13 cellular contexts compared by ENCODE assay signal in the genomic region with DNA sequence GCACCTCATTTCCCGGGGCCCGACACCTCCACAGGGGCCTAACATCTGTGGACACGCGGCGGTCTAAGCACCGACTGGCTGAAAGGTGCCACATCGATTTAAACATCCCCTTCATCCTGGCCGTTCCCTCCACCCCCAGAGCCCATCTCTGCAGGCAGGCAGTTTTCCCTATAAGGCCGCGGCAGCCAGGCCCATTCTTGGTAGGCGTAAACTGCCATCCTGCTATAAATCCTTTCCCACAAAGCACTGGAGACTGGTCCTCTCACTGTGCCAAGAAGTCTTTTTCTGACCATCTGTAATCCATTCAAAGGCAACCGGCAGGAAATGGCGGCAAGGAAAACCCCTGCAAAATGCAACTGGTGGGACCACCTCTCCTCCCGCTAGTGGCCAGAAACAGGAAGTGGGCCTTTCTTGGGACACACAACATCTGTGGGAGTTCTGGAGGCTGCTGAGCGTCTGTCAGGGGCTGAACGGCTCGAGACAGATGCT. TPM values are rescaled to one million over a fixed set of nuclear protein-coding genes. Genes with fewer than 3 reads are reported as not detected.
DNase-seq lines count a peak whose midpoint lies in the region; ATAC-seq and TF ChIP-seq lines count a peak whose summit lies in the region.
"Had no signal": no experiment of that assay in that cellular context is flagged by ENCODE, and none has a peak within 500 bp of the region (broad histone marks: within the 10 kb centered on the region; RNA-seq: fewer than 3 reads in every experiment).

No MANE protein-coding gene starts in this region.

- POLR2A ChIA-PET in T-cell (lab: Charles Lee): interaction anchor here in 1 of 2 donors (0.6 kb wide), 4 partner anchors 27 to 197 kb away, joined by 3 to 5 read pairs (median 4); no protein-coding TSS in a partner anchor

- no peaks in the 10 kb centered on the region for H3K27me3 ChIP-seq in heart left ventricle
- no peaks in the 10 kb centered on the region for H3K27me3 ChIP-seq in BE2C
- H3K27me3 ChIP-seq: BLaER1 treated with 17β-estradiol and CSF1 and Interleukin-3, amounts not matched to agents 10 nM and 100 nM; right lobe of liver had no signal

- peak overlapping the region in 3 of 12 donors; percentile 20 to 73 (median 33) for H3K27ac ChIP-seq in heart left ventricle
- H3K27ac ChIP-seq: BLaER1 treated with 17β-estradiol and CSF1 and Interleukin-3, amounts not matched to agents 10 nM and 100 nM; right lobe of liver had no signal

- CTCF ChIA-PET in T-cell (lab: Charles Lee): interaction anchor here (0.6 to 1.7 kb wide), 7 partner anchors 11 to 594 kb away, joined by 3 to 4 read pairs (median 3); no protein-coding TSS in a partner anchor

- no peaks in the 10 kb centered on the region for H3K27me3 Mint-ChIP-seq in T-cell
- H3K27me3 Mint-ChIP-seq: central memory CD8-positive, alpha-beta T cell had no signal

- no peak overlapping the region for H3K27ac Mint-ChIP-seq in T-cell

- in situ Hi-C loops in astrocyte of the cerebellum (cut with HindIII; ENCODE audit: low sequenced_read_pairs): no loop called here

- no peaks in the 10 kb centered on the region for H3K9me3 Mint-ChIP-seq in T-cell
- H3K9me3 Mint-ChIP-seq: central memory CD8-positive, alpha-beta T cell had no signal

- TF ChIP-seq CTCF in heart left ventricle (IDR thresholded peaks at IDR 0.05): peak in 1 of 12 donors; percentile 13
- peak; percentile 30 for TF ChIP-seq CTCF in astrocyte of the cerebellum (IDR thresholded peaks at IDR 0.05; ENCODE audit: low read depth, low read length, missing control alignments)
- TF ChIP-seq CTCF in BE2C (IDR thresholded peaks at IDR 0.05; ENCODE audit: low read depth, low read length): no peak

- H3K36me3 Mint-ChIP-seq in T-cell: peaks cover 3% of the 10 kb centered on the region

- H3K9me3 ChIP-seq in heart left ventricle (no peaks in the 10 kb centered on the region), BE2C (no peaks in the 10 kb centered on the region)
- H3K9me3 ChIP-seq: BLaER1 treated with 17β-estradiol and CSF1 and Interleukin-3, amounts not matched to agents 10 nM and 100 nM; right lobe of liver had no signal

- H3K4me1 ChIP-seq in heart left ventricle: peaks cover 0 to 27% (median 7%) of the 10 kb centered on the region in 12 donors
- no peaks in the 10 kb centered on the region for H3K4me1 ChIP-seq in BE2C
- H3K4me1 ChIP-seq: right lobe of liver had no signal

- no peaks in the 10 kb centered on the region for H3K36me3 ChIP-seq in heart left ventricle
- H3K36me3 ChIP-seq in BE2C: no peaks in the 10 kb centered on the region
- H3K36me3 ChIP-seq: BLaER1 treated with 17β-estradiol and CSF1 and Interleukin-3, amounts not matched to agents 10 nM and 100 nM; right lobe of liver had no signal

- TF ChIP-seq POLR2A in heart left ventricle (IDR thresholded peaks at IDR 0.05): no peak

- H3K4me3 ChIP-seq in heart left ventricle (peak overlapping the region in 2 of 12 donors; percentile 9 to 18), astrocyte of the cerebellum (ENCODE audit: low read depth, low read length) (no peak overlapping the region), BE2C (ENCODE audit: low read depth, low read length) (no peak overlapping the region)
- H3K4me3 ChIP-seq: BLaER1 treated with 17β-estradiol and CSF1 and Interleukin-3, amounts not matched to agents 10 nM and 100 nM; right lobe of liver had no signal

- H3K4me3 Mint-ChIP-seq in T-cell: no peak overlapping the region
- H3K4me3 Mint-ChIP-seq: central memory CD8-positive, alpha-beta T cell had no signal

- WGBS in heart left ventricle, 4 donors: 54 to 64% (median 58%) methylated on average over 17 of the region's 17 CpGs

- H3K4me1 Mint-ChIP-seq in T-cell: peaks cover 64 to 76% (median 73%) of the 10 kb centered on the region in 3 donors

- intact Hi-C loops in heart left ventricle (cut with DNase I): no loop called here
- intact Hi-C loops in Right ventricle myocardium superior (cut with DNase I): no loop called here

- DNase-seq in heart left ventricle (peak in 1 of 5 donors; percentile 30), Right ventricle myocardium superior (no peak), astrocyte of the cerebellum (ENCODE audit: low read depth) (no peak), left kidney (ENCODE audit: low read depth, low spot score) (peak; percentile 81), T-cell (no peak), BE2C (no peak)
- DNase-seq: mammary epithelial cell, NCI-H1436, right lobe of liver had no signal

- ATAC-seq in heart left ventricle (peak in 3 of 4 donors; percentile 13 to 58 (median 39)), Right ventricle myocardium superior (ENCODE audit: poor library complexity) (no peak), GM21528 (IDR thresholded peaks at IDR 0.05; ENCODE audit: low FRiP score, unreplicated experiment) (no peak), T-cell (replicated peaks in 1 of 4) (no peak), GM19467 (IDR thresholded peaks at IDR 0.05; ENCODE audit: unreplicated experiment) (no peak)
- ATAC-seq: right lobe of liver had no signal

RNA-seq across cellular contexts. Expression of a gene that starts 22.4 kb away (rescaled TPM):
- 10 to 100 TPM in 1 of 9 donors, 1 to 10 TPM in 8; 2.3 to 10.6 (median 5.6) TPM for total RNA-seq in heart left ventricle
- 1 to 10 TPM; 2.0 to 2.6 TPM for polyA plus RNA-seq in heart left ventricle
- total RNA-seq in Right ventricle myocardium superior: 5.3 TPM
- total RNA-seq in T-cell: 10 to 100 TPM; 42.3 to 54.7 (median 47.4) TPM
- 4.0 TPM for polyA plus RNA-seq in BE2C (2012; ENCODE audit: insufficient read depth, insufficient read length, low read depth)

Comparison
In these comparisons a context has a peak if more than half of its experiments do, and no peak if none do; other contexts are left out.
1. ATAC-seq: peak in heart left ventricle (3 of 4); none in Right ventricle myocardium superior (single experiment), GM21528 (single experiment), T-cell (0 of 4) and GM19467 (single experiment).